1 cellular context compared by ENCODE assay signal in the genomic region with DNA sequence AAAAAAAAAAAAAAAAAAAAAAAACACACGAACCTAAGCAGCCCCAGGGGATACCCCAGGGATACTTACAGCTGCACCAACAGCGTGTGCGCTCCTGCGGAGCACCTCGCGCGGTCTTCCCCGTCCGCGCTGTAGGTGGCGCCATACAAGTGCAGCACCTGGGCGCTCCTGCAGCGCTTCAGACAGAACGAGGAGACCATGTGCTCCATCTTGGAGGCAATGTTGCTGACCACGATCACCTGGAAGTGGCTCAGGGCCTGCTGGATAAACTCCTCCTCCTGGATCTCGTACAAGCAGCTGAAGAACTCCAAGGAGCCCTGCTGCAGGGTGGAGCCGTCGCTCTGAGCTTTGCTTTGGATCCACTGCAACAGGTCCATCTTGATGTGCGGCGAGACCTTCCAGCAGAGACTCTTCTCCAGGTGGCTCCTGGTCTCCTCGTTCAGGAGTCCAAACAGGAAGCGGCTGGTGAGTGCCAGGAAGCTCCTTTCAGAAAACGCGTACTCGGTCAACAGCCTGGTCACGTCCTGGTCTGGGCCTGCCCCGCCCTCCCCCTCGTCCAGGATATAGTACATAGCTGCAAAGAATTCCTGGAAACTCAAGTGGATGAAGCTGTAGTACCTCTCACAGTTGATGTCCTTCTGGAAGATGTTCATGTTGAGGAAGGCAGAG.
TF ChIP-seq lines count a peak whose summit lies in the region.

No MANE protein-coding gene starts in this region.

TF ChIP-seq in SK-N-SH, 30 proteins besides CTCF, POLR2A, EP300 and RAD21 (continued from another document):
- TF ChIP-seq, protein P1, sequence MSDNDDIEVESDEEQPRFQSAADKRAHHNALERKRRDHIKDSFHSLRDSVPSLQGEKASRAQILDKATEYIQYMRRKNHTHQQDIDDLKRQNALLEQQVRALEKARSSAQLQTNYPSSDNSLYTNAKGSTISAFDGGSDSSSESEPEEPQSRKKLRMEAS (IDR thresholded peaks at IDR 0.05; ENCODE audit: low read depth) = no peak
- TF ChIP-seq NRF1 (IDR thresholded peaks at IDR 0.05; ENCODE audit: low read depth, low read length) (no peak), FOXJ3 (CRISPR knock-in tag; IDR thresholded peaks at IDR 0.05) (no peak), GATA2 (CRISPR knock-in tag; IDR thresholded peaks at IDR 0.05) (no peak), TCF12 (IDR thresholded peaks at IDR 0.05) (no peak), MEF2A (IDR thresholded peaks at IDR 0.05; ENCODE audit: borderline replicate concordance, low read depth) (no peak), JUND (IDR thresholded peaks at IDR 0.05) (no peak)
- TF ChIP-seq, protein P2, sequence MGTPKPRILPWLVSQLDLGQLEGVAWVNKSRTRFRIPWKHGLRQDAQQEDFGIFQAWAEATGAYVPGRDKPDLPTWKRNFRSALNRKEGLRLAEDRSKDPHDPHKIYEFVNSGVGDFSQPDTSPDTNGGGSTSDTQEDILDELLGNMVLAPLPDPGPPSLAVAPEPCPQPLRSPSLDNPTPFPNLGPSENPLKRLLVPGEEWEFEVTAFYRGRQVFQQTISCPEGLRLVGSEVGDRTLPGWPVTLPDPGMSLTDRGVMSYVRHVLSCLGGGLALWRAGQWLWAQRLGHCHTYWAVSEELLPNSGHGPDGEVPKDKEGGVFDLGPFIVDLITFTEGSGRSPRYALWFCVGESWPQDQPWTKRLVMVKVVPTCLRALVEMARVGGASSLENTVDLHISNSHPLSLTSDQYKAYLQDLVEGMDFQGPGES (IDR thresholded peaks at IDR 0.05; ENCODE audit: low read depth, low read length) = no peak
